ENCODE assay signal across 13 cellular contexts in the genomic region with DNA sequence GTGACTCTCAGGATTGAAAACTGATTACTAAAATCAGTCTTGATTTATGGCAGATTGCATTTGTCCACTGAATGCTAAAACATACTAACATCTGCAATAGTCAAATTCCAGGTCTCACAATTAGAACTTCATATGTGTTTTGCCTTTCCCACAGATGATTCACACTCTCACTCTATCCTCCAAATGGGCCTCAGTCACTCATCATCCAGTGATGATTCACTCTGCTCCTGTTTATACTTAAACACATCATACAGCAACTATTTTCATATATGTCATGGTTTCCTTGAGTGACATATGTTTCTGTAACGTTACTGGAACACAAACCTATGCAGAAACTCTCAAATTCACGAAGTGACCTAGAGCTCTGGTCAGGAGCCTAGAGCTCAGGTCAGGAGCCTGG.
A peak's percentile ranks its signal among the peaks of the same experiment; 100 is the strongest.
DNase-seq lines count a peak whose midpoint lies in the region; TF ChIP-seq lines count a peak whose summit lies in the region.
"Had no signal": no experiment of that assay in that cellular context is flagged by ENCODE, and none has a peak within 500 bp of the region (broad histone marks: within the 10 kb centered on the region; RNA-seq: fewer than 3 reads in every experiment).

No MANE protein-coding gene starts in this region.

- H3K27me3 ChIP-seq in MG63 (peaks cover 9% of the 10 kb centered on the region; the same call in 1 of the 2 replicates), ovary (no peaks in the 10 kb centered on the region)
- H3K27me3 ChIP-seq: esophagus squamous epithelium had no signal

- no peak for TF ChIP-seq POLR2A in ovary (IDR thresholded peaks at IDR 0.05)

- peak overlapping the region; percentile 6 for H3K27ac Mint-ChIP-seq in chondrocyte (ENCODE audit: unreplicated experiment)

- no peaks in the 10 kb centered on the region for H3K27me3 Mint-ChIP-seq in chondrocyte (ENCODE audit: low read depth)

- in situ Hi-C loops in ACHN (cut with HindIII; ENCODE audit: low pct_ligation_motif_present, low pct_unique_long_range_greater_than_20kb, low sequenced_read_pairs): no loop called here

- H3K36me3 ChIP-seq in MG63 (no peaks in the 10 kb centered on the region), ovary (no peaks in the 10 kb centered on the region)
- H3K36me3 ChIP-seq: esophagus squamous epithelium had no signal

- H3K27ac ChIP-seq in ovary: no peak overlapping the region
- H3K27ac ChIP-seq: esophagus squamous epithelium, SK-N-MC had no signal

- H3K4me3 Mint-ChIP-seq in chondrocyte (ENCODE audit: unreplicated experiment): no peak overlapping the region

- DNase-seq in EL: peak; percentile 46
- DNase-seq in MG63: peak; percentile 45
- no peak for DNase-seq in chondrocyte (ENCODE audit: low spot score)
- peak; percentile 48 for DNase-seq in non-pigmented ciliary epithelial cell (ENCODE audit: low read depth)
- no peak for DNase-seq in ACHN
- no peak for DNase-seq in NCI-H187 treated with DMSO at 0.1 percent for 48 hours (lab: John Stamatoyannopoulos, UW)
- DNase-seq in ovary: no peak
- DNase-seq: activated T-cell treated with anti-CD3 and anti-CD28 coated beads, Interleukin-2, amount 50 U/mL, for 1 hour; esophagus squamous epithelium; NCI-H1105 treated with DMSO at 0.1 percent for 48 hours; substantia nigra had no signal

- TF ChIP-seq CTCF in chondrocyte (IDR thresholded peaks at IDR 0.05) (no peak), ovary (IDR thresholded peaks at IDR 0.05) (no peak)

- H3K9me3 Mint-ChIP-seq in chondrocyte (ENCODE audit: low read depth): no peaks in the 10 kb centered on the region

- no peaks in the 10 kb centered on the region for H3K36me3 Mint-ChIP-seq in chondrocyte (ENCODE audit: low read depth)

- no peaks in the 10 kb centered on the region for H3K4me1 ChIP-seq in ovary (ENCODE audit: insufficient read depth)
- H3K4me1 ChIP-seq: esophagus squamous epithelium had no signal

- H3K9me3 ChIP-seq in MG63 (no peaks in the 10 kb centered on the region), ovary (no peaks in the 10 kb centered on the region)
- H3K9me3 ChIP-seq: esophagus squamous epithelium had no signal

- intact Hi-C loops in ovary (cut with DNase I): no loop called here

- 67 to 83% (median 77%) methylated on average over 2 of the region's 2 CpGs for WGBS in ovary, 3 donors

- H3K4me3 ChIP-seq in MG63: no peak overlapping the region
- H3K4me3 ChIP-seq in ovary: no peak overlapping the region
- H3K4me3 ChIP-seq: esophagus squamous epithelium, GM12878, SK-N-MC had no signal

- TF ChIP-seq EP300 in ovary (IDR thresholded peaks at IDR 0.05): no peak

- peaks cover 14% of the 10 kb centered on the region for H3K4me1 Mint-ChIP-seq in chondrocyte (ENCODE audit: low read depth)

Comparison
In these comparisons a context has a peak if more than half of its experiments do, and no peak if none do; other contexts are left out.
1. DNase-seq: peak in EL (single experiment), MG63 (single experiment) and non-pigmented ciliary epithelial cell (single experiment); none in chondrocyte (single experiment), ACHN (single experiment), NCI-H187 treated with DMSO at 0.1 percent for 48 hours (single experiment) and ovary (0 of 5).